In the genomic region with DNA sequence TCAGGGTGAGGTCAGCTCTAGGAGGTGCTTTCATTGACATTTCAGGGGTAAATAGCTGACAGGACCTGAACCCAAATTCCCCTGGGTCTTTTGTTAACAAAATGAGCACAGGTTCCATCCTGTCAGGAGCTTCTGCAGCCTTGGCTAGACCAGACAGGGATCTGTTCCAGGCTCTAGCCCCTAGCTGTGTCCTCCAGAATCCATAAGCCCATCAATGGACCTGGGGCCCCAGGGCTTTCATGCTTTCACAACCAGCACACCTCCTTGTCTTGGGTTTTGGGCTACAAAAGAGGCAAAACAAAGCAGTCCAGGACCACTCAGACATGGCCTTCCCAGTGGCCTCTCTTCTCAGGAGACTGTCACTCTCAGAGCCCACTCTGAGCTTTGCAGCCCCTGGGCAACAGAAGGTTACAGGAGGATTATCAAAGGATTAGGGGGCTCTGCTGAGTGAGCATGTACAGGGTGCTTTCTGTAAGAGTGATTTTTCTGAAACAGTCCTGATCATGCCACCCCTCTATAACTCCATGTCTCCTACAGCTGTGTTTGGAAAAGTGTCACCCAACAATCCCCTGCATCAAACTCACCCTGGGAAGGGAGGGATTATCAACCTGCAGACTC, we compare ENCODE assay signal across 22 cellular contexts.
"Had no signal": no experiment of that assay in that cellular context is flagged by ENCODE, and none has a peak within 500 bp of the region (broad histone marks: within the 10 kb centered on the region; RNA-seq: fewer than 3 reads in every experiment).

No MANE protein-coding gene starts in this region.

- H3K9me3 Mint-ChIP-seq: activated B cell treated with CpG ODN at 0.5 μM for 24 hours; activated CD4-positive, alpha-beta memory T cell treated with anti-CD3 and anti-CD28 coated beads, Interleukin-2, amount 10 ng/mL, durations not matched to agents 7 days and 5 days; activated naive CD8-positive, alpha-beta T cell treated with anti-CD3 and anti-CD28 coated beads for 36 hours had no signal

- H3K4me1 Mint-ChIP-seq: activated B cell treated with CpG ODN at 0.5 μM for 24 hours; activated CD4-positive, alpha-beta memory T cell treated with anti-CD3 and anti-CD28 coated beads, Interleukin-2, amount 10 ng/mL, durations not matched to agents 7 days and 5 days; activated CD8-positive, alpha-beta memory T cell treated with anti-CD3 and anti-CD28 coated beads, Interleukin-2, amount 10 ng/mL, durations not matched to agents 7 days and 5 days; activated naive CD8-positive, alpha-beta T cell treated with anti-CD3 and anti-CD28 coated beads for 36 hours; activated T-helper 17 cell treated with anti-CD3 and anti-CD28 coated beads, Interleukin-2, amount 50 U/mL, for 72 hours; neural crest cell; stimulated activated effector memory CD8-positive, alpha-beta T cell treated with anti-CD3 and anti-CD28 coated beads, Interleukin-12 subunit alpha, Interleukin-12 subunit beta, amount 100 ng/mL, for 72 hours had no signal

- DNase-seq: activated B cell treated with CpG ODN at 0.5 μM for 24 hours; activated CD4-positive, alpha-beta memory T cell treated with anti-CD3 and anti-CD28 coated beads, Interleukin-2, amount 10 ng/mL, durations not matched to agents 7 days and 5 days; activated CD4-positive, alpha-beta T cell treated with anti-CD3 and anti-CD28 coated beads for 48 hours; activated CD8-positive, alpha-beta memory T cell treated with anti-CD3 and anti-CD28 coated beads, Interleukin-2, amount 10 ng/mL, durations not matched to agents 7 days and 5 days; activated naive CD4-positive, alpha-beta T cell; activated naive CD8-positive, alpha-beta T cell treated with anti-CD3 and anti-CD28 coated beads for 36 hours; amniotic stem cell; body of pancreas; central memory CD4-positive, alpha-beta T cell; dorsolateral prefrontal cortex; endodermal cell; hippocampal formation; lower lobe of right lung; right cardiac atrium; stimulated activated CD4-positive, alpha-beta T cell treated with anti-CD3 and anti-CD28 coated beads, Interleukin-4, amount 100 ng/mL, for 24 hours; stomach had no signal

- H3K27me3 ChIP-seq: body of pancreas, dorsolateral prefrontal cortex, foreskin keratinocyte, stomach had no signal

- H3K36me3 Mint-ChIP-seq: activated CD8-positive, alpha-beta memory T cell treated with anti-CD3 and anti-CD28 coated beads, Interleukin-2, amount 10 ng/mL, durations not matched to agents 7 days and 5 days; activated naive CD8-positive, alpha-beta T cell treated with anti-CD3 and anti-CD28 coated beads for 36 hours; stimulated activated effector memory CD8-positive, alpha-beta T cell treated with anti-CD3 and anti-CD28 coated beads, Interleukin-12 subunit alpha, Interleukin-12 subunit beta, amount 100 ng/mL, for 72 hours; type B pancreatic cell had no signal

- H3K4me3 Mint-ChIP-seq: activated B cell treated with CpG ODN at 0.5 μM for 24 hours; activated CD4-positive, alpha-beta memory T cell treated with anti-CD3 and anti-CD28 coated beads, Interleukin-2, amount 10 ng/mL, durations not matched to agents 7 days and 5 days; activated CD8-positive, alpha-beta memory T cell treated with anti-CD3 and anti-CD28 coated beads, Interleukin-2, amount 10 ng/mL, durations not matched to agents 7 days and 5 days; activated naive CD8-positive, alpha-beta T cell treated with anti-CD3 and anti-CD28 coated beads for 36 hours; activated T-helper 17 cell treated with anti-CD3 and anti-CD28 coated beads, Interleukin-2, amount 50 U/mL, for 72 hours; endodermal cell; neural crest cell; stimulated activated effector memory CD8-positive, alpha-beta T cell treated with anti-CD3 and anti-CD28 coated beads, Interleukin-12 subunit alpha, Interleukin-12 subunit beta, amount 100 ng/mL, for 72 hours; type B pancreatic cell had no signal

- ATAC-seq: activated CD8-positive, alpha-beta memory T cell treated with anti-CD3 and anti-CD28 coated beads, Interleukin-2, amount 10 ng/mL, durations not matched to agents 7 days and 5 days; activated T-helper 17 cell treated with anti-CD3 and anti-CD28 coated beads, Interleukin-2, amount 50 U/mL, for 72 hours; body of pancreas; lower lobe of right lung; right cardiac atrium; stimulated activated effector memory CD8-positive, alpha-beta T cell treated with anti-CD3 and anti-CD28 coated beads, Interleukin-12 subunit alpha, Interleukin-12 subunit beta, amount 100 ng/mL, for 72 hours had no signal

- H3K27ac ChIP-seq: body of pancreas, dorsolateral prefrontal cortex, lower lobe of right lung, prostate gland, stomach had no signal

- H3K27me3 Mint-ChIP-seq: activated CD8-positive, alpha-beta memory T cell treated with anti-CD3 and anti-CD28 coated beads, Interleukin-2, amount 10 ng/mL, durations not matched to agents 7 days and 5 days; activated naive CD8-positive, alpha-beta T cell treated with anti-CD3 and anti-CD28 coated beads for 36 hours; activated T-helper 17 cell treated with anti-CD3 and anti-CD28 coated beads, Interleukin-2, amount 50 U/mL, for 72 hours; type B pancreatic cell had no signal

- H3K27ac Mint-ChIP-seq: activated B cell treated with CpG ODN at 0.5 μM for 24 hours; activated CD4-positive, alpha-beta memory T cell treated with anti-CD3 and anti-CD28 coated beads, Interleukin-2, amount 10 ng/mL, durations not matched to agents 7 days and 5 days; activated CD8-positive, alpha-beta memory T cell treated with anti-CD3 and anti-CD28 coated beads, Interleukin-2, amount 10 ng/mL, durations not matched to agents 7 days and 5 days; activated naive CD8-positive, alpha-beta T cell treated with anti-CD3 and anti-CD28 coated beads for 36 hours; activated T-helper 17 cell treated with anti-CD3 and anti-CD28 coated beads, Interleukin-2, amount 50 U/mL, for 72 hours; endodermal cell; stimulated activated effector memory CD8-positive, alpha-beta T cell treated with anti-CD3 and anti-CD28 coated beads, Interleukin-12 subunit alpha, Interleukin-12 subunit beta, amount 100 ng/mL, for 72 hours; type B pancreatic cell had no signal

- H3K9me3 ChIP-seq: body of pancreas, lower lobe of right lung, prostate gland, stomach had no signal

- H3K36me3 ChIP-seq: lower lobe of right lung, prostate gland, stomach had no signal

- H3K4me1 ChIP-seq: prostate gland had no signal

- H3K4me3 ChIP-seq: body of pancreas, dorsolateral prefrontal cortex, lower lobe of right lung, prostate gland, stomach had no signal
